ENCODE assay signal across 11 cellular contexts in the genomic region with DNA sequence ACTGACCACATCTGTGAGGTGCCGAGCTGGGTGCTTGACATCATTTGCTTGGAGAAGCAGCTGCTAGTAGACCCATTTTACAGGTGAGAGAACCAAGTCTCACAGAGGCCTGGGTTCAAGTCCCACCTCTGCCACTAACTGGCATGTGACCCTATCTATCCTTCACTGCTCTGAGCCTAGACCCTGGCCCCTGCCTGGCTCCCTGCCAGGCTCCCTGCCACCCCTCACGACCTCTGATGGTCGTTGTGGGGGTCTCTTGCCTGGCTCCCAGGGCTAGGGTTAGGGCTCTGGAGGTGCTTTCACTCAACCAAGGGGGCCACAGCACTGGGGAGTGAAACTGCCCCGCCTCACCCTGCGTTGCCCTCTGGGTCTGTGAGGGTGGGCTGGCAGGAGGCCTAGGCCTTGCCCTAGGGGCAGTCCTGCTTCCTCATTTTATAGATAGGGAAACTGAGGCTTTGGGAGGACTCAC. TPM values are rescaled to one million over a fixed set of nuclear protein-coding genes. Genes with fewer than 3 reads are reported as not detected.
A peak's percentile ranks its signal among the peaks of the same experiment; 100 is the strongest.
DNase-seq lines count a peak whose midpoint lies in the region; ATAC-seq and TF ChIP-seq lines count a peak whose summit lies in the region.
"Had no signal": no experiment of that assay in that cellular context is flagged by ENCODE, and none has a peak within 500 bp of the region (broad histone marks: within the 10 kb centered on the region; RNA-seq: fewer than 3 reads in every experiment).

No MANE protein-coding gene starts in this region.

- H3K36me3 Mint-ChIP-seq in activated naive CD4-positive, alpha-beta T cell treated with anti-CD3 and anti-CD28 coated beads for 36 hours (ENCODE audit: low read depth), result peaks cover 11% of the 10 kb centered on the region
- no peaks in the 10 kb centered on the region for H3K36me3 Mint-ChIP-seq in activated naive CD8-positive, alpha-beta T cell

- H3K9me3 ChIP-seq in mesenchymal stem cell (ENCODE audit: control insufficient read depth, low read length), result no peaks in the 10 kb centered on the region
- no peaks in the 10 kb centered on the region for H3K9me3 ChIP-seq in upper lobe of left lung
- H3K9me3 ChIP-seq in HAP-1, result no peaks in the 10 kb centered on the region
- H3K9me3 ChIP-seq: MG63 had no signal

- H3K9ac ChIP-seq in mesenchymal stem cell (ENCODE audit: low read length), result peak overlapping the region; percentile 67

- H3K4me3 ChIP-seq in mesenchymal stem cell (ENCODE audit: insufficient read depth in 1 of 2, low read depth in 1 of 2, low read length in 2 of 2) (no peak overlapping the region), upper lobe of left lung (no peak overlapping the region), foreskin fibroblast (ENCODE audit: low read depth in 1 of 2, low read length in 2 of 2) (no peak overlapping the region), HAP-1 (no peak overlapping the region)
- H3K4me3 ChIP-seq: MG63 had no signal

- peak overlapping the region; percentile 59 for H3K27ac Mint-ChIP-seq in activated naive CD4-positive, alpha-beta T cell treated with anti-CD3 and anti-CD28 coated beads for 36 hours
- H3K27ac Mint-ChIP-seq in activated naive CD8-positive, alpha-beta T cell, result peak overlapping the region; percentile 54

- peaks cover 14% of the 10 kb centered on the region for H3K79me1 ChIP-seq in mesenchymal stem cell (replicated peaks; ENCODE audit: low read length, poor library complexity, severe bottlenecking)

- peak overlapping the region; percentile 11 for H2AK5ac ChIP-seq in mesenchymal stem cell (ENCODE audit: low read length, severe bottlenecking)

- H2BK15ac ChIP-seq in mesenchymal stem cell (ENCODE audit: low read depth, poor library complexity, severe bottlenecking), result no peak overlapping the region

- no peak for TF ChIP-seq CTCF in upper lobe of left lung (IDR thresholded peaks at IDR 0.05)
- no peak for TF ChIP-seq CTCF in foreskin fibroblast (IDR thresholded peaks at IDR 0.05; ENCODE audit: low read depth, low read length)

- in situ Hi-C loops in HAP-1 (cut with MboI; ENCODE audit: low sequenced_read_pairs), result no loop called here

- CTCF ChIA-PET in activated naive CD4-positive, alpha-beta T cell treated with anti-CD3 and anti-CD28 coated beads for 36 hours (lab: Charles Lee), result no interaction called here

- peaks cover 50% of the 10 kb centered on the region for H3K4me1 Mint-ChIP-seq in activated naive CD4-positive, alpha-beta T cell treated with anti-CD3 and anti-CD28 coated beads for 36 hours (ENCODE audit: low read depth)
- peaks cover 58% of the 10 kb centered on the region for H3K4me1 Mint-ChIP-seq in activated naive CD8-positive, alpha-beta T cell (ENCODE audit: low read depth)

- H3K4me1 ChIP-seq in mesenchymal stem cell (ENCODE audit: control insufficient read depth, insufficient read depth, low read depth, low read length), result peaks cover 58% of the 10 kb centered on the region
- peaks cover 15 to 35% (median 28%) of the 10 kb centered on the region in 4 donors for H3K4me1 ChIP-seq in upper lobe of left lung
- peaks cover 17% of the 10 kb centered on the region for H3K4me1 ChIP-seq in HAP-1

- no peak overlapping the region for H3K18ac ChIP-seq in mesenchymal stem cell (ENCODE audit: low read depth in 1 of 2, low read length in 2 of 2)

- H4K8ac ChIP-seq in mesenchymal stem cell (ENCODE audit: low read length), result no peak overlapping the region

- no peak overlapping the region for H2BK12ac ChIP-seq in mesenchymal stem cell (ENCODE audit: low read length in 2 of 2)

- no peak overlapping the region for H2BK120ac ChIP-seq in mesenchymal stem cell (ENCODE audit: low read depth, low read length)

- H3K36me3 ChIP-seq in mesenchymal stem cell (ENCODE audit: control insufficient read depth in 1 of 2, insufficient read depth in 2 of 2, low read depth in 1 of 2, low read length in 2 of 2) (peaks cover 49 to 65% of the 10 kb centered on the region in 2 experiments), upper lobe of left lung (peaks cover 9 to 49% (median 43%) of the 10 kb centered on the region in 4 donors), HAP-1 (replicated peaks) (no peaks in the 10 kb centered on the region)
- H3K36me3 ChIP-seq: MG63 had no signal

- no peak for ATAC-seq in upper lobe of left lung (ENCODE audit: low FRiP score in 2 of 2)

- H3K4me3 Mint-ChIP-seq in activated naive CD4-positive, alpha-beta T cell treated with anti-CD3 and anti-CD28 coated beads for 36 hours, result no peak overlapping the region
- no peak overlapping the region for H3K4me3 Mint-ChIP-seq in activated naive CD8-positive, alpha-beta T cell

- no peak overlapping the region for H2AFZ ChIP-seq in mesenchymal stem cell (ENCODE audit: low read depth, low read length)

- H3K9me3 Mint-ChIP-seq in activated naive CD4-positive, alpha-beta T cell treated with anti-CD3 and anti-CD28 coated beads for 36 hours, result peaks cover 3% of the 10 kb centered on the region
- H3K9me3 Mint-ChIP-seq in activated naive CD8-positive, alpha-beta T cell (ENCODE audit: low read depth), result no peaks in the 10 kb centered on the region

- peak overlapping the region; percentile 20 for H2BK5ac ChIP-seq in mesenchymal stem cell (ENCODE audit: low read depth, low read length, poor library complexity, severe bottlenecking)

- H3K27ac ChIP-seq in mesenchymal stem cell (ENCODE audit: low read length, poor library complexity, severe bottlenecking), result peak overlapping the region; percentile 75
- peak overlapping the region in 3 of 4 donors; percentile 36 to 76 (median 76) for H3K27ac ChIP-seq in upper lobe of left lung

- intact Hi-C loops in activated naive CD4-positive, alpha-beta T cell treated with anti-CD3 and anti-CD28 coated beads for 36 hours (cut with micrococcal nuclease), result no loop called here

- H3K23ac ChIP-seq in mesenchymal stem cell (ENCODE audit: low read length in 2 of 2), result no peak overlapping the region

- H3K14ac ChIP-seq in mesenchymal stem cell (ENCODE audit: low read length in 2 of 2), result no peak overlapping the region

- TF ChIP-seq EP300 in upper lobe of left lung (IDR thresholded peaks at IDR 0.05), result no peak

- H4K91ac ChIP-seq in mesenchymal stem cell (ENCODE audit: low read length), result no peak overlapping the region

- H3K4ac ChIP-seq in mesenchymal stem cell (ENCODE audit: low read depth in 1 of 2, low read length in 2 of 2), result no peak overlapping the region

- peak; percentile 4 for DNase-seq in activated naive CD4-positive, alpha-beta T cell treated with anti-CD3 and anti-CD28 coated beads for 36 hours
- no peak for DNase-seq in activated naive CD4-positive, alpha-beta T cell treated with anti-CD3 and anti-CD28 coated beads, Interleukin-2, amount 50 U/mL, for 16 hours
- DNase-seq in mesenchymal stem cell, result no peak
- DNase-seq in upper lobe of left lung, result peak in 1 of 2 donors; percentile 47
- no peak for DNase-seq in foreskin fibroblast
- no peak for DNase-seq in HAP-1 (ENCODE audit: low spot score in 2 of 2)
- no peak for DNase-seq in NCI-H1048 (lab: John Stamatoyannopoulos, UW)
- DNase-seq: amniotic stem cell, MG63, NCI-H2171 had no signal

- H3K27me3 ChIP-seq in mesenchymal stem cell (ENCODE audit: control insufficient read depth in 1 of 2, insufficient read depth in 1 of 2, low read length in 2 of 2) (no peaks in the 10 kb centered on the region), upper lobe of left lung (no peaks in the 10 kb centered on the region), HAP-1 (ENCODE audit: low read depth) (no peaks in the 10 kb centered on the region)
- H3K27me3 ChIP-seq: MG63 had no signal

- no peaks in the 10 kb centered on the region for H3K27me3 Mint-ChIP-seq in activated naive CD4-positive, alpha-beta T cell treated with anti-CD3 and anti-CD28 coated beads for 36 hours (ENCODE audit: low read depth)
- no peaks in the 10 kb centered on the region for H3K27me3 Mint-ChIP-seq in activated naive CD8-positive, alpha-beta T cell

- no peak for TF ChIP-seq POLR2A in upper lobe of left lung (IDR thresholded peaks at IDR 0.05)

- WGBS in mesenchymal stem cell, result 85% methylated on average over 5 of the region's 5 CpGs
- 76 to 78% methylated on average over 1 to 5 of the region's 5 CpGs for WGBS in upper lobe of left lung, 2 donors

- H3K4me2 ChIP-seq in mesenchymal stem cell (ENCODE audit: low read length, poor library complexity, severe bottlenecking), result no peak overlapping the region

RNA-seq across cellular contexts. Expression of a gene that starts 7.2 kb away (rescaled TPM):
- 100 to 1,000 TPM; 165 TPM for total RNA-seq in activated naive CD4-positive, alpha-beta T cell treated with anti-CD3 and anti-CD28 coated beads for 36 hours
- 336 TPM for polyA plus RNA-seq in mesenchymal stem cell (2013, experiment 1 of 2)
- polyA plus RNA-seq in mesenchymal stem cell (2013, experiment 2 of 2), result 331 TPM
- 100 to 1,000 TPM; 184 to 651 (median 290) TPM for total RNA-seq in upper lobe of left lung

RNA-seq across cellular contexts. Expression of a gene that starts 43.5 kb away (rescaled TPM):
- total RNA-seq in activated naive CD4-positive, alpha-beta T cell treated with anti-CD3 and anti-CD28 coated beads for 36 hours, result 10 to 100 TPM; 45.7 to 47.4 TPM
- polyA plus RNA-seq in mesenchymal stem cell (2013, experiment 1 of 2), result 25.7 TPM
- polyA plus RNA-seq in mesenchymal stem cell (2013, experiment 2 of 2), result 26.3 TPM
- 100 to 1,000 TPM in 3 of 6 donors, 10 to 100 TPM in 3; 59.1 to 358 (median 103) TPM for total RNA-seq in upper lobe of left lung
